In the genomic region with DNA sequence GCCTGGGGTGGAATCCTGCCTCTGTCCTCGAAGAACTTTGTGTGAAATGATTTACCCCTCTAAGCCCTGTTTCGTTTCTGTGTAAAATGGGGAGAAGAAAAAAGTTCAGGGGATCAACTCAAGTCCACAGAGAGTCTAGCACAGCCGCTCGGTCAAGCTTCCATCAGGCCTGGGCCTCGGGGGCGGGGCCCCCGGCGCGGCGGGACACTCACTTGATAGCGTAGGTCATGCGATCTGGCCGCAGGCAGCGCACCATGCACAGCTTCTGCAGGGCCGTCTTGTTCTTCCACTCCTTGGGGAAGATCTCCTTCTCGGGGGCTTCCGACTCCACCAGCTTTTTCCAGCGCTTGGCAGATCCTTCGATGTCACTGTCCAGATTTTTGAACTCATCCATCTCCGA, we compare ENCODE assay signal across 28 cellular contexts.
"Had no signal": no experiment of that assay in that cellular context is flagged by ENCODE, and none has a peak within 500 bp of the region (broad histone marks: within the 10 kb centered on the region; RNA-seq: fewer than 3 reads in every experiment).

No MANE protein-coding gene starts in this region.

- H3K27me3 ChIP-seq: neural progenitor cell, pancreas, right lobe of liver, uterus had no signal

- H3K4me1 ChIP-seq: neural progenitor cell, pancreas, prostate gland, right lobe of liver, tibial nerve, uterus had no signal

- H3K27ac Mint-ChIP-seq: naive thymus-derived CD8-positive, alpha-beta T cell; nephron; neural progenitor cell; stimulated activated memory B cell treated with anti-CD40 and anti-IgM and Interleukin-4, amounts not matched to agents 10 μg/mL and 1 μg/mL and 100 μg/mL, for 72 hours; stimulated activated naive CD8-positive, alpha-beta T cell treated with anti-CD3 and anti-CD28 coated beads, Interleukin-15, amount 100 ng/mL, for 72 hours; type B pancreatic cell had no signal

- H3K9me3 ChIP-seq: lower lobe of right lung, pancreas, prostate gland, right lobe of liver, tibial nerve, uterus had no signal

- H3K4me3 ChIP-seq: lower lobe of right lung, neural progenitor cell, pancreas, prostate gland, right lobe of liver, smooth muscle cell, tibial nerve, uterus had no signal

- H3K36me3 Mint-ChIP-seq: naive thymus-derived CD8-positive, alpha-beta T cell; stimulated activated memory B cell treated with anti-CD40 and anti-IgM and Interleukin-4, amounts not matched to agents 10 μg/mL and 1 μg/mL and 100 μg/mL, for 72 hours; type B pancreatic cell had no signal

- H3K27ac ChIP-seq: lower lobe of right lung, neural progenitor cell, pancreas, prostate gland, right lobe of liver, tibial nerve, uterus had no signal

- H3K27me3 Mint-ChIP-seq: naive thymus-derived CD8-positive, alpha-beta T cell; stimulated activated memory B cell treated with anti-CD40 and anti-IgM and Interleukin-4, amounts not matched to agents 10 μg/mL and 1 μg/mL and 100 μg/mL, for 72 hours; stimulated activated naive CD8-positive, alpha-beta T cell treated with anti-CD3 and anti-CD28 coated beads, Interleukin-15, amount 100 ng/mL, for 72 hours; type B pancreatic cell had no signal

- H3K36me3 ChIP-seq: lower lobe of right lung, neural progenitor cell, pancreas, prostate gland, right lobe of liver, tibial nerve, uterus had no signal

- H3K4me1 Mint-ChIP-seq: stimulated activated memory B cell treated with anti-CD40 and anti-IgM and Interleukin-4, amounts not matched to agents 10 μg/mL and 1 μg/mL and 100 μg/mL, for 72 hours; stimulated activated naive CD8-positive, alpha-beta T cell treated with anti-CD3 and anti-CD28 coated beads, Interleukin-15, amount 100 ng/mL, for 72 hours had no signal

- ATAC-seq: left cardiac atrium; left lobe of liver; lower lobe of right lung; naive thymus-derived CD8-positive, alpha-beta T cell; pancreas; right lobe of liver; stimulated activated memory B cell treated with anti-CD40 and anti-IgM and Interleukin-4, amounts not matched to agents 10 μg/mL and 1 μg/mL and 100 μg/mL, for 72 hours; stimulated activated naive CD8-positive, alpha-beta T cell treated with anti-CD3 and anti-CD28 coated beads, Interleukin-15, amount 100 ng/mL, for 72 hours had no signal

- H3K9me3 Mint-ChIP-seq: naive thymus-derived CD8-positive, alpha-beta T cell; nephron; neural progenitor cell; stimulated activated memory B cell treated with anti-CD40 and anti-IgM and Interleukin-4, amounts not matched to agents 10 μg/mL and 1 μg/mL and 100 μg/mL, for 72 hours; stimulated activated naive CD8-positive, alpha-beta T cell treated with anti-CD3 and anti-CD28 coated beads, Interleukin-15, amount 100 ng/mL, for 72 hours; type B pancreatic cell had no signal

- DNase-seq: hippocampal formation; kidney glomerular epithelial cell; left cardiac atrium; lower lobe of right lung; mammary epithelial cell; mesenchymal stem cell; naive thymus-derived CD8-positive, alpha-beta T cell; nucleus accumbens; pancreas; posterior cingulate gyrus; retina; right lobe of liver; stimulated activated CD4-positive, alpha-beta T cell treated with anti-CD3 and anti-CD28 coated beads, Interleukin-1b, Interleukin-23, amount 100 ng/mL, for 48 hours; stimulated activated CD4-positive, alpha-beta T cell treated with anti-CD3 and anti-CD28 coated beads, Interleukin-2, amount 100 ng/mL, for 48 hours; stimulated activated CD4-positive, alpha-beta T cell treated with anti-CD3 and anti-CD28 coated beads, Interleukin-4, amount 100 ng/mL, for 4 hours; stimulated activated CD8-positive, alpha-beta memory T cell treated with anti-CD3 and anti-CD28 coated beads, Interleukin-4, amount 100 ng/mL, for 48 hours; stimulated activated naive CD4-positive, alpha-beta T cell treated with Interleukin-2 at 50 U/mL for 16 hours; stimulated activated naive CD8-positive, alpha-beta T cell treated with anti-CD3 and anti-CD28 coated beads, Interleukin-15, amount 100 ng/mL, for 72 hours; substantia nigra; uterus had no signal

- H3K4me3 Mint-ChIP-seq: naive thymus-derived CD8-positive, alpha-beta T cell; nephron; neural progenitor cell; stimulated activated memory B cell treated with anti-CD40 and anti-IgM and Interleukin-4, amounts not matched to agents 10 μg/mL and 1 μg/mL and 100 μg/mL, for 72 hours; stimulated activated naive CD8-positive, alpha-beta T cell treated with anti-CD3 and anti-CD28 coated beads, Interleukin-15, amount 100 ng/mL, for 72 hours; type B pancreatic cell had no signal
